Comparison of ENCODE assay signal across 9 cellular contexts in genomic region chr19:7673995-7674667, GRCh38. TPM values are rescaled to one million over a fixed set of nuclear protein-coding genes. Genes with fewer than 3 reads are reported as not detected.
DNase-seq lines count a peak whose midpoint lies in the region; ATAC-seq and TF ChIP-seq lines count a peak whose summit lies in the region.
"Had no signal": no experiment of that assay in that cellular context is flagged by ENCODE, and none has a peak within 500 bp of the region (broad histone marks: within the 10 kb centered on the region; RNA-seq: fewer than 3 reads in every experiment).

No MANE protein-coding gene starts in this region.

- POLR2A ChIA-PET in activated CD8-positive, alpha-beta T cell treated with anti-CD3 and anti-CD28 coated beads, Interleukin-2, amount 10 ng/mL, durations not matched to agents 7 days and 5 days (lab: Charles Lee) = no interaction called here

- CTCF ChIA-PET in activated CD8-positive, alpha-beta T cell treated with anti-CD3 and anti-CD28 coated beads, Interleukin-2, amount 10 ng/mL, durations not matched to agents 7 days and 5 days (lab: Charles Lee) = interaction anchor here (1.0 kb wide), 1 partner anchor 16 kb away, joined by 4 read pairs; no protein-coding TSS in a partner anchor

- peak; percentile 45 for ATAC-seq in activated CD8-positive, alpha-beta T cell treated with anti-CD3 and anti-CD28 coated beads, Interleukin-2, amount 10 ng/mL, durations not matched to agents 7 days and 5 days
- ATAC-seq in left ventricle myocardium superior (peak; percentile 85), GM18502 (IDR thresholded peaks at IDR 0.05; ENCODE audit: poor library complexity, unreplicated experiment) (no peak)

- H3K27ac Mint-ChIP-seq in activated CD8-positive, alpha-beta T cell treated with anti-CD3 and anti-CD28 coated beads, Interleukin-2, amount 10 ng/mL, durations not matched to agents 7 days and 5 days = no peak overlapping the region
- no peak overlapping the region for H3K27ac Mint-ChIP-seq in chondrocyte (ENCODE audit: unreplicated experiment)
- H3K27ac Mint-ChIP-seq: activated naive CD4-positive, alpha-beta T cell treated with anti-CD3 and anti-CD28 coated beads, Interleukin-2, amount 50 U/mL, for 24 hours had no signal

- H3K27me3 Mint-ChIP-seq in activated CD8-positive, alpha-beta T cell treated with anti-CD3 and anti-CD28 coated beads, Interleukin-2, amount 10 ng/mL, durations not matched to agents 7 days and 5 days (ENCODE audit: low read depth) = peaks cover 30% of the 10 kb centered on the region
- H3K27me3 Mint-ChIP-seq in chondrocyte (ENCODE audit: low read depth) = peaks cover 47% of the 10 kb centered on the region

- TF ChIP-seq CTCF in GM12865 (IDR thresholded peaks at IDR 0.05; ENCODE audit: insufficient read depth, low read depth, low read length, missing control alignments) (no peak), chondrocyte (IDR thresholded peaks at IDR 0.05) (no peak)

- DNase-seq in 8988T = peak; percentile 52
- DNase-seq in GM12865 (ENCODE audit: low read depth) = peak; percentile 80
- DNase-seq in NCI-H510A (lab: John Stamatoyannopoulos, UW) = peak; percentile 11
- DNase-seq in activated CD8-positive, alpha-beta T cell treated with anti-CD3 and anti-CD28 coated beads, Interleukin-2, amount 10 ng/mL, durations not matched to agents 7 days and 5 days = peak; percentile 48
- DNase-seq in left ventricle myocardium superior = peak; percentile 78
- peak; percentile 32 for DNase-seq in stimulated activated CD4-positive, alpha-beta T cell treated with anti-CD3 and anti-CD28 coated beads, Interleukin-4, amount 100 ng/mL, for 1 hour
- no peak for DNase-seq in chondrocyte (ENCODE audit: low spot score)

- no peak overlapping the region for H3K4me3 ChIP-seq in GM12865 (ENCODE audit: low read depth, low read length)

- peaks cover 57% of the 10 kb centered on the region for H3K4me1 Mint-ChIP-seq in activated CD8-positive, alpha-beta T cell treated with anti-CD3 and anti-CD28 coated beads, Interleukin-2, amount 10 ng/mL, durations not matched to agents 7 days and 5 days (ENCODE audit: low read depth)
- peaks cover 5% of the 10 kb centered on the region for H3K4me1 Mint-ChIP-seq in chondrocyte (ENCODE audit: low read depth)

- intact Hi-C loops in left ventricle myocardium superior (cut with micrococcal nuclease) = no loop called here

- H3K9me3 Mint-ChIP-seq in activated CD8-positive, alpha-beta T cell treated with anti-CD3 and anti-CD28 coated beads, Interleukin-2, amount 10 ng/mL, durations not matched to agents 7 days and 5 days (ENCODE audit: insufficient read depth) = no peaks in the 10 kb centered on the region
- peaks cover 4% of the 10 kb centered on the region for H3K9me3 Mint-ChIP-seq in chondrocyte (ENCODE audit: low read depth)
- H3K9me3 Mint-ChIP-seq: activated naive CD4-positive, alpha-beta T cell treated with anti-CD3 and anti-CD28 coated beads, Interleukin-2, amount 50 U/mL, for 24 hours had no signal

- no peak overlapping the region for H3K4me3 Mint-ChIP-seq in activated CD8-positive, alpha-beta T cell treated with anti-CD3 and anti-CD28 coated beads, Interleukin-2, amount 10 ng/mL, durations not matched to agents 7 days and 5 days
- no peak overlapping the region for H3K4me3 Mint-ChIP-seq in chondrocyte (ENCODE audit: unreplicated experiment)
- H3K4me3 Mint-ChIP-seq: activated naive CD4-positive, alpha-beta T cell treated with anti-CD3 and anti-CD28 coated beads, Interleukin-2, amount 50 U/mL, for 24 hours had no signal

- H3K36me3 Mint-ChIP-seq in activated CD8-positive, alpha-beta T cell treated with anti-CD3 and anti-CD28 coated beads, Interleukin-2, amount 10 ng/mL, durations not matched to agents 7 days and 5 days (ENCODE audit: low read depth) = no peaks in the 10 kb centered on the region
- H3K36me3 Mint-ChIP-seq in chondrocyte (ENCODE audit: low read depth) = no peaks in the 10 kb centered on the region
- H3K36me3 Mint-ChIP-seq: activated naive CD4-positive, alpha-beta T cell treated with anti-CD3 and anti-CD28 coated beads, Interleukin-2, amount 50 U/mL, for 24 hours had no signal

RNA-seq across cellular contexts. Expression of gene MCEMP1, which starts 2.8 kb away (rescaled TPM):
- not detected for total RNA-seq in activated CD8-positive, alpha-beta T cell treated with anti-CD3 and anti-CD28 coated beads, Interleukin-2, amount 10 ng/mL, durations not matched to agents 7 days and 5 days
- total RNA-seq in left ventricle myocardium superior = 0.72 TPM
- not detected in 3 replicates for total RNA-seq in chondrocyte

RNA-seq across cellular contexts. Expression of gene RETN, which starts 5.3 kb away (rescaled TPM):
- 1 to 10 TPM; 2.2 to 3.0 TPM for total RNA-seq in activated CD8-positive, alpha-beta T cell treated with anti-CD3 and anti-CD28 coated beads, Interleukin-2, amount 10 ng/mL, durations not matched to agents 7 days and 5 days
- not detected for total RNA-seq in left ventricle myocardium superior
- not detected in 3 replicates for total RNA-seq in chondrocyte

RNA-seq across cellular contexts. Expression of gene TRAPPC5, which starts 6.5 kb away (rescaled TPM):
- total RNA-seq in activated CD8-positive, alpha-beta T cell treated with anti-CD3 and anti-CD28 coated beads, Interleukin-2, amount 10 ng/mL, durations not matched to agents 7 days and 5 days = 10 to 100 TPM; 92.8 to 95.1 TPM
- total RNA-seq in left ventricle myocardium superior = 111 TPM
- 94.3 to 107 TPM (median 97.2 TPM) in 3 replicates for total RNA-seq in chondrocyte

RNA-seq across cellular contexts. Expression of gene FCER2, which starts 27.8 kb away (rescaled TPM):
- under 1 TPM; 0.29 to 0.31 TPM for total RNA-seq in activated CD8-positive, alpha-beta T cell treated with anti-CD3 and anti-CD28 coated beads, Interleukin-2, amount 10 ng/mL, durations not matched to agents 7 days and 5 days
- total RNA-seq in left ventricle myocardium superior = 0.17 TPM
- not detected in 3 replicates for total RNA-seq in chondrocyte

RNA-seq across cellular contexts. Expression of gene STXBP2, which starts 37.2 kb away (rescaled TPM):
- 100 to 1,000 TPM; 162 to 168 TPM for total RNA-seq in activated CD8-positive, alpha-beta T cell treated with anti-CD3 and anti-CD28 coated beads, Interleukin-2, amount 10 ng/mL, durations not matched to agents 7 days and 5 days
- total RNA-seq in left ventricle myocardium superior (9.7 TPM), chondrocyte (2.7 to 10.2 TPM (median 8.1 TPM) in 3 replicates)
